Comparison of ENCODE assay signal across 11 cellular contexts in genomic region chr3:108126348-108126747, GRCh38. TPM values are rescaled to one million over a fixed set of nuclear protein-coding genes. Genes with fewer than 3 reads are reported as not detected.
DNase-seq lines count a peak whose midpoint lies in the region; FAIRE-seq and TF ChIP-seq lines count a peak whose summit lies in the region.
"Had no signal": no experiment of that assay in that cellular context is flagged by ENCODE, and none has a peak within 500 bp of the region (broad histone marks: within the 10 kb centered on the region; RNA-seq: fewer than 3 reads in every experiment).

No MANE protein-coding gene starts in this region.

- peaks cover 37% of the 10 kb centered on the region for H3K36me3 Mint-ChIP-seq in activated naive CD4-positive, alpha-beta T cell treated with anti-CD3 and anti-CD28 coated beads, Interleukin-2, amount 50 U/mL, for 24 hours

- peaks cover 17% of the 10 kb centered on the region for H3K27me3 ChIP-seq in OCI-LY3 (ENCODE audit: low read depth, low read length)
- no peaks in the 10 kb centered on the region for H3K27me3 ChIP-seq in effector memory CD4-positive, alpha-beta T cell (replicated peaks; ENCODE audit: control insufficient read depth, insufficient read depth, low read length, poor library complexity, severe bottlenecking)
- H3K27me3 ChIP-seq: adrenal gland, gastroesophageal sphincter had no signal

- H3K9me3 ChIP-seq in OCI-LY3 (ENCODE audit: insufficient read depth, low read length), result no peaks in the 10 kb centered on the region
- H3K9me3 ChIP-seq in effector memory CD4-positive, alpha-beta T cell (ENCODE audit: control insufficient read depth, low read length), result no peaks in the 10 kb centered on the region
- no peaks in the 10 kb centered on the region for H3K9me3 ChIP-seq in kidney (ENCODE audit: control insufficient read depth in 1 of 2, low read length in 2 of 2)
- H3K9me3 ChIP-seq: adrenal gland, gastroesophageal sphincter had no signal

- no peaks in the 10 kb centered on the region for H4K20me1 ChIP-seq in OCI-LY3 (ENCODE audit: insufficient read depth, low read length)

- no peak for DNase-seq in activated naive CD4-positive, alpha-beta T cell treated with anti-CD3 and anti-CD28 coated beads, Interleukin-2, amount 50 U/mL, for 16 hours
- no peak for DNase-seq in effector memory CD4-positive, alpha-beta T cell
- no peak for DNase-seq in activated CD4-positive, CD25-positive, alpha-beta regulatory T cell treated with anti-CD3 and anti-CD28 coated beads, Interleukin-2, amount 50 U/mL, for 72 hours
- DNase-seq in germinal center (ENCODE audit: low spot score), result no peak
- DNase-seq in kidney, result no peak
- DNase-seq in cerebellum (ENCODE audit: low spot score), result no peak
- DNase-seq: adrenal gland, cerebellar nuclear complex had no signal

- FAIRE-seq in kidney (lab: Jason Lieb, UNC), result no peak

- H3K27ac ChIP-seq in OCI-LY3 (ENCODE audit: low read length) (peak overlapping the region; percentile 98), kidney (ENCODE audit: low read depth in 2 of 2, low read length in 2 of 2) (no peak overlapping the region)
- peak overlapping the region; percentile 95 for H3K27ac ChIP-seq in effector memory CD4-positive, alpha-beta T cell (ENCODE audit: insufficient read depth, low read length, poor library complexity, severe bottlenecking)
- H3K27ac ChIP-seq: adrenal gland, gastroesophageal sphincter had no signal

- H3K4me2 ChIP-seq in OCI-LY3 (ENCODE audit: low read length), result peak overlapping the region; percentile 95

- no peak overlapping the region for H2AFZ ChIP-seq in OCI-LY3 (ENCODE audit: low read depth, low read length)

- H3K27ac Mint-ChIP-seq in activated naive CD4-positive, alpha-beta T cell treated with anti-CD3 and anti-CD28 coated beads, Interleukin-2, amount 50 U/mL, for 24 hours, result peak overlapping the region; percentile 99

- H3K4me1 Mint-ChIP-seq in activated naive CD4-positive, alpha-beta T cell treated with anti-CD3 and anti-CD28 coated beads, Interleukin-2, amount 50 U/mL, for 24 hours, result peaks cover 72% of the 10 kb centered on the region

- H3K4me3 Mint-ChIP-seq in activated naive CD4-positive, alpha-beta T cell treated with anti-CD3 and anti-CD28 coated beads, Interleukin-2, amount 50 U/mL, for 24 hours, result peak overlapping the region; percentile 94

- peaks cover 14% of the 10 kb centered on the region for H3K79me2 ChIP-seq in OCI-LY3 (ENCODE audit: low read length)

- peaks cover 11% of the 10 kb centered on the region for H3K9me3 Mint-ChIP-seq in activated naive CD4-positive, alpha-beta T cell treated with anti-CD3 and anti-CD28 coated beads, Interleukin-2, amount 50 U/mL, for 24 hours

- intact Hi-C loops in kidney (cut with DNase I), result no loop called here

- no peaks in the 10 kb centered on the region for H3K27me3 Mint-ChIP-seq in activated naive CD4-positive, alpha-beta T cell treated with anti-CD3 and anti-CD28 coated beads, Interleukin-2, amount 50 U/mL, for 24 hours

- H3K9ac ChIP-seq in OCI-LY3 (ENCODE audit: low read length) (peak overlapping the region; percentile 91), kidney (ENCODE audit: low read length in 2 of 2) (no peak overlapping the region)

- no peak for TF ChIP-seq CTCF in OCI-LY3 (IDR thresholded peaks at IDR 0.05; ENCODE audit: low read depth, low read length)
- TF ChIP-seq CTCF in kidney (IDR thresholded peaks at IDR 0.05; ENCODE audit: borderline replicate concordance, extremely low read depth, insufficient read depth), result no peak

- H3K4me3 ChIP-seq in OCI-LY3 (ENCODE audit: low read length), result peak overlapping the region; percentile 82
- H3K4me3 ChIP-seq in effector memory CD4-positive, alpha-beta T cell (ENCODE audit: insufficient read depth, low read depth, low read length, poor library complexity, severe bottlenecking), result peak overlapping the region; percentile 44
- H3K4me3 ChIP-seq in kidney (ENCODE audit: low read length in 2 of 2), result no peak overlapping the region
- H3K4me3 ChIP-seq: adrenal gland, gastroesophageal sphincter had no signal

- H3K36me3 ChIP-seq in OCI-LY3 (replicated peaks; ENCODE audit: low read depth, low read length) (peaks cover 6% of the 10 kb centered on the region), kidney (ENCODE audit: control insufficient read depth in 1 of 2, insufficient read depth in 2 of 2, low read length in 2 of 2) (no peaks in the 10 kb centered on the region)
- H3K36me3 ChIP-seq in effector memory CD4-positive, alpha-beta T cell (ENCODE audit: control insufficient read depth, insufficient read depth, low read length), result no peaks in the 10 kb centered on the region
- H3K36me3 ChIP-seq: adrenal gland, gastroesophageal sphincter had no signal

- H3K4me1 ChIP-seq in OCI-LY3 (ENCODE audit: low read length) (peaks cover 61% of the 10 kb centered on the region), kidney (ENCODE audit: control insufficient read depth in 1 of 2, insufficient read depth in 1 of 2, low read depth in 1 of 2, low read length in 2 of 2) (no peaks in the 10 kb centered on the region)
- H3K4me1 ChIP-seq in effector memory CD4-positive, alpha-beta T cell (ENCODE audit: control insufficient read depth, insufficient read depth, low read length, poor library complexity, severe bottlenecking), result peaks cover 49% of the 10 kb centered on the region

RNA-seq across cellular contexts. Expression of gene CD47, which starts 35.5 kb away (rescaled TPM):
- total RNA-seq in kidney (104 TPM), cerebellum (194 TPM)
- polyA plus RNA-seq in kidney (ENCODE audit: insufficient read depth, low read depth, low replicate concordance), result 61.7 TPM

Comparison
In these comparisons a context has a peak if more than half of its experiments do, and no peak if none do; other contexts are left out.
1. H3K27ac ChIP-seq: peak in OCI-LY3 (single experiment) and effector memory CD4-positive, alpha-beta T cell (single experiment); none in kidney (0 of 2).
2. H3K4me3 ChIP-seq: peak in OCI-LY3 (single experiment) and effector memory CD4-positive, alpha-beta T cell (single experiment); none in kidney (0 of 2).